In genomic region chr20:35306931-35307517, GRCh38 we compare ENCODE assay signal across 8 cellular contexts. TPM values are rescaled to one million over a fixed set of nuclear protein-coding genes. Genes with fewer than 3 reads are reported as not detected.
DNase-seq lines count a peak whose midpoint lies in the region; ATAC-seq and TF ChIP-seq lines count a peak whose summit lies in the region.

No MANE protein-coding gene starts in this region.

- peak overlapping the region; percentile 95 for H3K27ac ChIP-seq in AG04450 (ENCODE audit: low read depth, low read length)
- peak overlapping the region; percentile 87 for H3K27ac ChIP-seq in psoas muscle

- no peaks in the 10 kb centered on the region for H3K9me3 ChIP-seq in AG04450 (ENCODE audit: control insufficient read depth, insufficient read depth, low read length)
- no peaks in the 10 kb centered on the region for H3K9me3 ChIP-seq in psoas muscle

- CTCF ChIA-PET in AG04450 (lab: Charles Lee), result interaction anchor here (0.6 to 7.1 kb wide), 12 partner anchors 10 to 658 kb away, joined by 3 to 120 read pairs (median 4); partner anchors contain the start of gene GDF5

- POLR2A ChIA-PET in AG04450 (lab: Yijun Ruan, JAX), result interaction anchor here (1.3 to 1.5 kb wide), 2 partner anchors 29 to 32 kb away, joined by 3 to 5 read pairs; partner anchors contain the start of gene MMP24OS

- H3K4me1 ChIP-seq in psoas muscle, result peaks cover 44% of the 10 kb centered on the region

- intact Hi-C loops in Right ventricle myocardium superior (cut with DNase I) (no loop called here), psoas muscle (cut with DNase I) (loop anchor here in 1 of 2 donors (5.0 kb wide), 1 partner anchor 35 kb away; no protein-coding TSS in a partner anchor)

- peak overlapping the region; percentile 61 for H3K4me3 Mint-ChIP-seq in activated T-helper 17 cell treated with anti-CD3 and anti-CD28 coated beads, Interleukin-2, amount 50 U/mL, for 72 hours

- no peaks in the 10 kb centered on the region for H3K27me3 Mint-ChIP-seq in activated T-helper 17 cell treated with anti-CD3 and anti-CD28 coated beads, Interleukin-2, amount 50 U/mL, for 72 hours

- no peak for DNase-seq in AG04450 (ENCODE audit: low read depth, low spot score)
- DNase-seq in GM10266 (ENCODE audit: extremely low spot score), result no peak
- DNase-seq in NCI-H526 treated with DMSO at 0.1 percent for 48 hours (lab: John Stamatoyannopoulos, UW), result peak; percentile 22
- DNase-seq in Right ventricle myocardium superior, result no peak
- peak; percentile 60 to 80 for DNase-seq in psoas muscle

- WGBS in psoas muscle, 3 donors, result 58 to 63% (median 60%) methylated on average over 4 of the region's 4 CpGs

- H3K36me3 Mint-ChIP-seq in activated T-helper 17 cell treated with anti-CD3 and anti-CD28 coated beads, Interleukin-2, amount 50 U/mL, for 72 hours (ENCODE audit: low read depth), result peaks cover 6% of the 10 kb centered on the region

- H3K4me3 ChIP-seq in AG04450 (ENCODE audit: low read depth, low read length), result no peak overlapping the region
- no peak overlapping the region for H3K4me3 ChIP-seq in psoas muscle

- peaks cover 37% of the 10 kb centered on the region for H3K4me1 Mint-ChIP-seq in activated T-helper 17 cell treated with anti-CD3 and anti-CD28 coated beads, Interleukin-2, amount 50 U/mL, for 72 hours

- H3K27ac Mint-ChIP-seq in activated T-helper 17 cell treated with anti-CD3 and anti-CD28 coated beads, Interleukin-2, amount 50 U/mL, for 72 hours, result peak overlapping the region; percentile 93

- peaks cover 0 to 11% of the 10 kb centered on the region in 2 donors for H3K36me3 ChIP-seq in psoas muscle (ENCODE audit: insufficient read depth in 1 of 2, low read depth in 1 of 2)

- H3K27me3 ChIP-seq in AG04450 (ENCODE audit: control insufficient read depth, insufficient read depth, low read length) (no peaks in the 10 kb centered on the region), psoas muscle (ENCODE audit: insufficient read depth in 3 of 3, low read length in 2 of 3) (no peaks in the 10 kb centered on the region)

- H3K9me3 Mint-ChIP-seq in activated T-helper 17 cell treated with anti-CD3 and anti-CD28 coated beads, Interleukin-2, amount 50 U/mL, for 72 hours, result no peaks in the 10 kb centered on the region

- no peak for ATAC-seq in activated T-helper 17 cell treated with anti-CD3 and anti-CD28 coated beads, Interleukin-2, amount 50 U/mL, for 72 hours (replicated peaks)
- ATAC-seq in Right ventricle myocardium superior (ENCODE audit: poor library complexity), result peak; percentile 64
- ATAC-seq in psoas muscle, result peak; percentile 14 to 69 (median 61)
- no peak for ATAC-seq in GM19452 (IDR thresholded peaks at IDR 0.05; ENCODE audit: unreplicated experiment)
- no peak for ATAC-seq in HG03108 (IDR thresholded peaks at IDR 0.05; ENCODE audit: unreplicated experiment)

- TF ChIP-seq CTCF in AG04450 (IDR thresholded peaks at IDR 0.05; ENCODE audit: low read depth, low read length) (peak; percentile 89), GM10266 (IDR thresholded peaks at IDR 0.05; ENCODE audit: control insufficient read depth, insufficient read depth, low read depth, missing control alignments) (peak; percentile 68), psoas muscle (IDR thresholded peaks at IDR 0.05) (peak; percentile 55)

RNA-seq across cellular contexts. Expression of gene FAM83C, which starts 14.8 kb away (rescaled TPM):
- polyA plus RNA-seq in AG04450 (2011; rRNA removed) (not detected in 2 replicates), psoas muscle (under 1 TPM; 0.04 to 0.07 (median 0.04) TPM)
- not detected in 2 replicates for polyA minus RNA-seq in AG04450 (2011; rRNA and poly(A)+ RNA removed)
- total RNA-seq in activated T-helper 17 cell treated with anti-CD3 and anti-CD28 coated beads, Interleukin-2, amount 50 U/mL, for 72 hours, result not detected
- total RNA-seq in Right ventricle myocardium superior (not detected), psoas muscle (not detected)

RNA-seq across cellular contexts. Expression of gene EIF6, which starts 22.5 kb away (rescaled TPM):
- 133 and 157 TPM in 2 replicates for polyA plus RNA-seq in AG04450 (2011; rRNA removed)
- 111 and 146 TPM in 2 replicates for polyA minus RNA-seq in AG04450 (2011; rRNA and poly(A)+ RNA removed)
- 100 to 1,000 TPM in 1 of 2 donors, 10 to 100 TPM in 1; 82.7 to 146 TPM for total RNA-seq in activated T-helper 17 cell treated with anti-CD3 and anti-CD28 coated beads, Interleukin-2, amount 50 U/mL, for 72 hours
- 30.3 TPM for total RNA-seq in Right ventricle myocardium superior
- total RNA-seq in psoas muscle, result 10 to 100 TPM; 44.3 to 65.5 (median 52.6) TPM
- 100 to 1,000 TPM in 1 of 3 donors, 10 to 100 TPM in 2; 63.0 to 169 (median 71.1) TPM for polyA plus RNA-seq in psoas muscle

RNA-seq across cellular contexts. Expression of gene MMP24OS, which starts 29.1 kb away (rescaled TPM):
- polyA plus RNA-seq in AG04450 (2011; rRNA removed), result 35.3 and 44.9 TPM in 2 replicates
- polyA minus RNA-seq in AG04450 (2011; rRNA and poly(A)+ RNA removed), result 30.3 and 34.6 TPM in 2 replicates
- 100 to 1,000 TPM in 1 of 2 donors, 10 to 100 TPM in 1; 38.3 to 104 TPM for total RNA-seq in activated T-helper 17 cell treated with anti-CD3 and anti-CD28 coated beads, Interleukin-2, amount 50 U/mL, for 72 hours
- total RNA-seq in Right ventricle myocardium superior, result 42.4 TPM
- total RNA-seq in psoas muscle, result 10 to 100 TPM; 25.1 to 40.6 (median 27.2) TPM
- polyA plus RNA-seq in psoas muscle, result 10 to 100 TPM; 10.4 to 22.5 (median 19.3) TPM

Comparison
In these comparisons a context has a peak if more than half of its experiments do, and no peak if none do; other contexts are left out.
1. DNase-seq: peak in NCI-H526 treated with DMSO at 0.1 percent for 48 hours (single experiment) and psoas muscle (2 of 2); none in AG04450 (single experiment), GM10266 (single experiment) and Right ventricle myocardium superior (single experiment).
2. ATAC-seq: peak in Right ventricle myocardium superior (single experiment) and psoas muscle (4 of 4); none in activated T-helper 17 cell treated with anti-CD3 and anti-CD28 coated beads, Interleukin-2, amount 50 U/mL, for 72 hours (single experiment), GM19452 (single experiment) and HG03108 (single experiment).
3. Peak in every context shown above with its lines, with median percentiles within 50 percentile points of each other: CTCF ChIP-seq.